In the genomic region with DNA sequence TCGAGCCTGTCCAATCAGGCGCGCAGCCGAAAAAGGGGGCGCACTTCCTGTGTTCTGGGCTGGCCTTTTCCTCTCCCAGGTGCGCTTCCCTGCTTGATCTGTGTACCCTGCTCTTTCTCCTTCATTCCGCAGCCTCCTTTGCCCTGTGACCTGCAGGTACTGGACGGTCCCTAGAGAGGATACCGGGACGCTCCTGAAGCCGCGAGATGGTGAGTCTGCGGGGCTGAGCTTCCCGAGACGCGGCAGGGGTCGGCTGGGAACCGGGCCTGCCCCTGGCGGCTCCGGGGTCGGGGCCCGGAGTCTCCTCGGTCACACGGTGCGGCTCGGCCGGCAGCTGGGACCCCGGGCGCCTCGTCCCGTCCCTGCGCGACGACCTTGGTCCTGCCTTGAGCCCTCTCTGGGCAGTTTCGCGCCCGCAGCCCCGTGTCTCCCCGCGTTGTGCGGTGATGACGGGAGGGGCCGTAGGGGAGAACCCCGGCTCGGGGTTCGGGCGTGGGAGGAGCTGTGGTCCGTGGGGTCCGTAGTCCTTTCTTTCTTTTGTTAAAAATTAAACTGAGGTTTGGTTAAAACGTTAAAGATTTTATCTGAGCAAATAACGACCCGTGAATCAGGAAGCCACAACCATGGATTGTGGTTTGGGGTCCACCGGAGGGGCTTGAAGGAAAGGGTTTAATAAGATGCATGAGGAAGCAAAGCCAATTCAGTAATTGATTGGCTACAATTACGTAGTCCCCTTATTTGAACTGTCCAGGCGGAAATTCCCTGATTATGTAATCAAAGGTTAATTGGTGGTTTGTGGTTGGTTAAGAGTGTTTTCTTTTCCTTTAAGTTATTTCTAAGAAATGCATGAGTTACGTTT, we compare ENCODE assay signal across 8 cellular contexts.
DNase-seq lines count a peak whose midpoint lies in the region; ATAC-seq lines count a peak whose summit lies in the region.

No MANE protein-coding gene starts in this region.

- peak overlapping the region; percentile 75 for H3K9ac ChIP-seq in skeletal muscle satellite cell (ENCODE audit: low read depth, low read length)

- peak; percentile 68 for DNase-seq in CD1c-positive myeloid dendritic cell (ENCODE audit: extremely low spot score)
- DNase-seq in GM19238 (ENCODE audit: insufficient read length, low spot score): peak; percentile 40
- DNase-seq in T follicular helper cell (ENCODE audit: low read depth): peak; percentile 85
- DNase-seq in amygdala (lab: John Stamatoyannopoulos, UW): peak in 44 of 56 donors; percentile 16 to 85 (median 61)
- DNase-seq in HPDE6-E6E7 (ENCODE audit: extremely low spot score): no peak

- H3K4me2 ChIP-seq in skeletal muscle satellite cell (ENCODE audit: low read length): peak overlapping the region; percentile 84

- H3K27me3 ChIP-seq in skeletal muscle satellite cell (ENCODE audit: control insufficient read depth, insufficient read depth, low read length): peaks cover 21% of the 10 kb centered on the region

- H3K9me3 ChIP-seq in skeletal muscle satellite cell (replicated peaks; ENCODE audit: low read length): no peaks in the 10 kb centered on the region

- H3K36me3 ChIP-seq in skeletal muscle satellite cell (ENCODE audit: insufficient read depth, low read length): no peaks in the 10 kb centered on the region

- H3K4me3 ChIP-seq in iPS-11a (ENCODE audit: low read depth, low read length): peak overlapping the region; percentile 88
- peak overlapping the region; percentile 86 for H3K4me3 ChIP-seq in skeletal muscle satellite cell (ENCODE audit: low read length)

- H3K4me1 ChIP-seq in skeletal muscle satellite cell (ENCODE audit: control insufficient read depth, insufficient read depth, low read length): peaks cover 6% of the 10 kb centered on the region

- ATAC-seq in HG03354 (IDR thresholded peaks at IDR 0.05; ENCODE audit: poor library complexity, severe bottlenecking, unreplicated experiment): peak; percentile 88
